In genomic region chr3:9778102-9778501, GRCh38 we compare ENCODE assay signal across 8 cellular contexts. TPM values are rescaled to one million over a fixed set of nuclear protein-coding genes. Genes with fewer than 3 reads are reported as not detected.
DNase-seq lines count a peak whose midpoint lies in the region; ATAC-seq and TF ChIP-seq lines count a peak whose summit lies in the region.

No MANE protein-coding gene starts in this region.

- peaks cover 7 to 16% of the 10 kb centered on the region in 2 donors for H3K36me3 ChIP-seq in lung (ENCODE audit: control insufficient read depth in 2 of 2, insufficient read depth in 2 of 2, low read length in 2 of 2)
- no peaks in the 10 kb centered on the region for H3K36me3 ChIP-seq in Karpas-422 (ENCODE audit: insufficient read depth, low read length)

- H2AFZ ChIP-seq in Karpas-422 (ENCODE audit: low read length): no peak overlapping the region

- H3K9me3 ChIP-seq in lung (ENCODE audit: control insufficient read depth in 2 of 2, insufficient read depth in 1 of 2, low read length in 1 of 2) (no peaks in the 10 kb centered on the region), Karpas-422 (ENCODE audit: low read length) (no peaks in the 10 kb centered on the region)

- no peaks in the 10 kb centered on the region for H3K9me2 ChIP-seq in Karpas-422 (replicated peaks; ENCODE audit: insufficient read depth, low read length)

- H3K4me3 ChIP-seq in HL-60 (replicated peaks; ENCODE audit: insufficient read depth, low read length) (no peak overlapping the region), lung (no peak overlapping the region), Karpas-422 (ENCODE audit: low read length) (no peak overlapping the region)

- DNase-seq in ACHN (peak; percentile 25), HL-60 (ENCODE audit: low read depth in 1 of 2, low spot score in 1 of 2) (peak in 1 of 2 experiments; percentile 56), lung (ENCODE audit: low spot score) (no peak), left ventricle myocardium superior (no peak), NCI-H1105 treated with DMSO at 0.1 percent for 48 hours (lab: John Stamatoyannopoulos, UW) (no peak), Karpas-422 (no peak)
- peak; percentile 51 for DNase-seq in activated T-helper 9 cell treated with anti-CD3 and anti-CD28 coated beads, Interleukin-2, amount 50 U/mL, for 16 hours (ENCODE audit: low read depth)

- H4K20me1 ChIP-seq in Karpas-422 (ENCODE audit: insufficient read depth, low read depth, low read length): no peaks in the 10 kb centered on the region

- H3K27me3 ChIP-seq in HL-60 (ENCODE audit: insufficient read depth, poor library complexity, severe bottlenecking): no peaks in the 10 kb centered on the region
- no peaks in the 10 kb centered on the region for H3K27me3 ChIP-seq in lung (ENCODE audit: control insufficient read depth, insufficient read depth)
- no peaks in the 10 kb centered on the region for H3K27me3 ChIP-seq in Karpas-422 (ENCODE audit: low read length)

- intact Hi-C loops in left ventricle myocardium superior (cut with micrococcal nuclease): no loop called here

- TF ChIP-seq CTCF in HL-60 (IDR thresholded peaks at IDR 0.05; ENCODE audit: insufficient read depth, low read length) (no peak), lung (IDR thresholded peaks at IDR 0.05; ENCODE audit: control extremely low read depth, extremely low read depth) (no peak)

- H3K27ac ChIP-seq in HL-60 (replicated peaks): peak overlapping the region; percentile 96
- no peak overlapping the region for H3K27ac ChIP-seq in lung (ENCODE audit: low read depth in 1 of 2, low read length in 1 of 2)
- no peak overlapping the region for H3K27ac ChIP-seq in Karpas-422 (ENCODE audit: low read length)

- ATAC-seq in lung (ENCODE audit: insufficient read depth, low FRiP score) (peak; percentile 38), left ventricle myocardium superior (no peak), HG03354 (IDR thresholded peaks at IDR 0.05; ENCODE audit: poor library complexity, severe bottlenecking, unreplicated experiment) (no peak)

- no peaks in the 10 kb centered on the region for H3K79me2 ChIP-seq in Karpas-422 (ENCODE audit: low read length)

- H3K4me2 ChIP-seq in Karpas-422 (ENCODE audit: low read depth, low read length, poor library complexity, severe bottlenecking): no peak overlapping the region

- in situ Hi-C loops in ACHN (cut with HindIII; ENCODE audit: low pct_ligation_motif_present, low pct_unique_long_range_greater_than_20kb, low sequenced_read_pairs): no loop called here

- no peak overlapping the region for H3K9ac ChIP-seq in Karpas-422 (ENCODE audit: low read length)

- peaks cover 0 to 3% of the 10 kb centered on the region in 2 donors for H3K4me1 ChIP-seq in lung (ENCODE audit: control insufficient read depth in 2 of 2, insufficient read depth in 2 of 2, low read length in 2 of 2)
- peaks cover 47% of the 10 kb centered on the region for H3K4me1 ChIP-seq in Karpas-422 (ENCODE audit: low read length)

RNA-seq across cellular contexts. Expression of gene CAMK1, which starts 8.4 kb away (rescaled TPM):
- total RNA-seq in lung (10 to 100 TPM; 21.7 to 35.0 TPM), left ventricle myocardium superior (11.7 TPM)
- polyA plus RNA-seq in lung: 10 to 100 TPM; 30.5 to 43.9 TPM
- 41.6 and 86.6 TPM in 2 replicates for total RNA-seq in Karpas-422 (2014; rRNA removed; shearing (Covaris generic); ENCODE audit: low replicate concordance)

RNA-seq across cellular contexts. Expression of gene TADA3, which starts 14.2 kb away (rescaled TPM):
- total RNA-seq in lung (10 to 100 TPM; 48.7 to 62.3 TPM), left ventricle myocardium superior (45.9 TPM)
- 10 to 100 TPM; 41.6 to 57.8 TPM for polyA plus RNA-seq in lung
- 80.2 and 122 TPM in 2 replicates for total RNA-seq in Karpas-422 (2014; rRNA removed; shearing (Covaris generic); ENCODE audit: low replicate concordance)

RNA-seq across cellular contexts. Expression of gene ARPC4, which starts 14.8 kb away (rescaled TPM):
- total RNA-seq in lung: 100 to 1,000 TPM in 1 of 2 donors, 10 to 100 TPM in 1; 74.9 to 174 TPM
- polyA plus RNA-seq in lung: 100 to 1,000 TPM in 1 of 2 donors, 10 to 100 TPM in 1; 85.3 to 239 TPM
- total RNA-seq in left ventricle myocardium superior: 55.3 TPM
- total RNA-seq in Karpas-422 (2014; rRNA removed; shearing (Covaris generic); ENCODE audit: low replicate concordance): 102 and 123 TPM in 2 replicates

RNA-seq across cellular contexts. Expression of gene OGG1, which starts 28.4 kb away (rescaled TPM):
- total RNA-seq in lung: 10 to 100 TPM; 29.3 to 31.2 TPM
- polyA plus RNA-seq in lung: 10 to 100 TPM; 13.2 to 17.3 TPM
- total RNA-seq in left ventricle myocardium superior: 8.8 TPM
- 22.1 and 48.7 TPM in 2 replicates for total RNA-seq in Karpas-422 (2014; rRNA removed; shearing (Covaris generic); ENCODE audit: low replicate concordance)

RNA-seq across cellular contexts. Expression of gene TTLL3, which starts 32.0 kb away (rescaled TPM):
- total RNA-seq in lung (10 to 100 TPM; 40.7 to 82.3 TPM), left ventricle myocardium superior (11.0 TPM)
- polyA plus RNA-seq in lung: 10 to 100 TPM; 28.4 to 34.2 TPM
- 79.3 and 84.6 TPM in 2 replicates for total RNA-seq in Karpas-422 (2014; rRNA removed; shearing (Covaris generic); ENCODE audit: low replicate concordance)

Comparison
In these comparisons a context has a peak if more than half of its experiments do, and no peak if none do; other contexts are left out.
1. DNase-seq: peak in ACHN (single experiment) and activated T-helper 9 cell treated with anti-CD3 and anti-CD28 coated beads, Interleukin-2, amount 50 U/mL, for 16 hours (single experiment); none in lung (single experiment), left ventricle myocardium superior (single experiment), NCI-H1105 treated with DMSO at 0.1 percent for 48 hours (single experiment) and Karpas-422 (single experiment).